8 cellular contexts compared by ENCODE assay signal in genomic region chr12:53324779-53325538, GRCh38. TPM values are rescaled to one million over a fixed set of nuclear protein-coding genes. Genes with fewer than 3 reads are reported as not detected.
DNase-seq lines count a peak whose midpoint lies in the region; ATAC-seq and TF ChIP-seq lines count a peak whose summit lies in the region.

No MANE protein-coding gene starts in this region.

- no peaks in the 10 kb centered on the region for H3K36me3 ChIP-seq in left ventricle myocardium inferior
- H3K36me3 ChIP-seq in psoas muscle (ENCODE audit: insufficient read depth in 1 of 2, low read depth in 1 of 2), result peaks cover 0 to under 1% of the 10 kb centered on the region in 2 donors
- no peaks in the 10 kb centered on the region for H3K36me3 ChIP-seq in urinary bladder (ENCODE audit: insufficient read depth)

- DNase-seq in NCI-H128 (lab: John Stamatoyannopoulos, UW; ENCODE audit: unreplicated experiment), result peak; percentile 75
- peak; percentile 92 for DNase-seq in SW480 (ENCODE audit: low spot score)
- DNase-seq in left ventricle myocardium inferior, result peak; percentile 95
- peak; percentile 94 to 97 for DNase-seq in psoas muscle

- H3K4me1 ChIP-seq in left ventricle myocardium inferior (peaks cover 46% of the 10 kb centered on the region), psoas muscle (peaks cover 24% of the 10 kb centered on the region), urinary bladder (ENCODE audit: insufficient read depth) (no peaks in the 10 kb centered on the region)

- peak; percentile 61 for TF ChIP-seq CTCF in GM12872 (IDR thresholded peaks at IDR 0.05; ENCODE audit: insufficient read depth, low read depth, low read length)
- peak; percentile 87 for TF ChIP-seq CTCF in left ventricle myocardium inferior (IDR thresholded peaks at IDR 0.05; ENCODE audit: borderline replicate concordance)
- TF ChIP-seq CTCF in psoas muscle (IDR thresholded peaks at IDR 0.05), result peak; percentile 78

- intact Hi-C loops in left ventricle myocardium inferior (cut with micrococcal nuclease) (no loop called here), psoas muscle (cut with DNase I) (loop anchor here in 1 of 2 donors (2.0 kb wide), 1 partner anchor 176 kb away; the partner anchor contains the start of gene TARBP2)

- peaks cover 12% of the 10 kb centered on the region for H3K27me3 ChIP-seq in left ventricle myocardium inferior (ENCODE audit: low read depth)
- H3K27me3 ChIP-seq in psoas muscle (ENCODE audit: insufficient read depth in 3 of 3, low read length in 2 of 3), result no peaks in the 10 kb centered on the region

- peak overlapping the region; percentile 68 for H3K27ac ChIP-seq in adipose tissue (ENCODE audit: low read depth, low read length)
- peak overlapping the region; percentile 92 for H3K27ac ChIP-seq in left ventricle myocardium inferior (replicated peaks)
- H3K27ac ChIP-seq in psoas muscle, result peak overlapping the region; percentile 95
- peak overlapping the region; percentile 85 for H3K27ac ChIP-seq in urinary bladder (ENCODE audit: low read depth)

- ATAC-seq in HG02678 (IDR thresholded peaks at IDR 0.05; ENCODE audit: unreplicated experiment), result peak; percentile 56
- ATAC-seq in psoas muscle, result peak; percentile 81 to 83 (median 82)

- WGBS in adipose tissue, 3 donors, result 0 to 1% (median 0%) methylated on average over 69 to 71 of the region's 71 CpGs
- 0 to 1% (median 0%) methylated on average over 55 to 71 of the region's 71 CpGs for whole genome bisulfite sequencing in psoas muscle, 3 donors
- WGBS in urinary bladder, result under 1% methylated on average over 71 of the region's 71 CpGs

- H3K9me3 ChIP-seq in left ventricle myocardium inferior (replicated peaks) (no peaks in the 10 kb centered on the region), psoas muscle (no peaks in the 10 kb centered on the region)

- H3K4me3 ChIP-seq in left ventricle myocardium inferior (peak overlapping the region; percentile 83), psoas muscle (peak overlapping the region; percentile 88), urinary bladder (ENCODE audit: low read depth, low read length) (peak overlapping the region; percentile 44)

RNA-seq across cellular contexts. Expression of gene AAAS, which starts 3.5 kb away (rescaled TPM):
- polyA plus RNA-seq in adipose tissue, result 10 to 100 TPM; 29.4 to 34.1 (median 33.6) TPM
- total RNA-seq in left ventricle myocardium inferior, result 45.1 TPM
- total RNA-seq in psoas muscle, result 10 to 100 TPM; 29.0 to 35.7 (median 31.5) TPM
- 10 to 100 TPM; 22.9 to 36.8 (median 34.0) TPM for polyA plus RNA-seq in psoas muscle
- 33.3 TPM for total RNA-seq in urinary bladder
- polyA plus RNA-seq in urinary bladder, result 45.4 TPM

RNA-seq across cellular contexts. Expression of gene SP7, which starts 11.2 kb away (rescaled TPM):
- polyA plus RNA-seq in adipose tissue (not detected), psoas muscle (not detected), urinary bladder (not detected)
- total RNA-seq in left ventricle myocardium inferior (not detected), psoas muscle (not detected), urinary bladder (not detected)

RNA-seq across cellular contexts. Expression of gene MYG1, which starts 25.5 kb away (rescaled TPM):
- 10 to 100 TPM; 56.1 to 77.2 (median 56.9) TPM for polyA plus RNA-seq in adipose tissue
- 34.8 TPM for total RNA-seq in left ventricle myocardium inferior
- 10 to 100 TPM; 43.1 to 51.4 (median 44.5) TPM for total RNA-seq in psoas muscle
- 10 to 100 TPM; 34.6 to 68.9 (median 65.0) TPM for polyA plus RNA-seq in psoas muscle
- total RNA-seq in urinary bladder, result 17.9 TPM
- polyA plus RNA-seq in urinary bladder, result 66.3 TPM

RNA-seq across cellular contexts. Expression of gene PFDN5, which starts 29.6 kb away (rescaled TPM):
- polyA plus RNA-seq in adipose tissue, result 1,000 to 10,000 TPM in 1 of 3 donors, 100 to 1,000 TPM in 2; 478 to 1,510 (median 796) TPM
- 399 TPM for total RNA-seq in left ventricle myocardium inferior
- total RNA-seq in psoas muscle, result 100 to 1,000 TPM; 239 to 282 (median 266) TPM
- 100 to 1,000 TPM; 406 to 603 (median 474) TPM for polyA plus RNA-seq in psoas muscle
- 432 TPM for total RNA-seq in urinary bladder
- 812 TPM for polyA plus RNA-seq in urinary bladder

RNA-seq across cellular contexts. Expression of gene SP1, which starts 55.0 kb away (rescaled TPM):
- polyA plus RNA-seq in adipose tissue (10 to 100 TPM; 13.5 to 24.2 (median 14.6) TPM), psoas muscle (10 to 100 TPM; 10.2 to 16.2 (median 15.1) TPM), urinary bladder (32.4 TPM)
- total RNA-seq in left ventricle myocardium inferior (27.4 TPM), psoas muscle (10 to 100 TPM; 39.0 to 48.0 (median 45.4) TPM), urinary bladder (60.5 TPM)

Comparison
In these comparisons a context has a peak if more than half of its experiments do, and no peak if none do; other contexts are left out.
1. Peak in every context shown above with its lines: DNase-seq, ATAC-seq, H3K4me3 ChIP-seq and H3K27ac ChIP-seq.